In the genomic region with DNA sequence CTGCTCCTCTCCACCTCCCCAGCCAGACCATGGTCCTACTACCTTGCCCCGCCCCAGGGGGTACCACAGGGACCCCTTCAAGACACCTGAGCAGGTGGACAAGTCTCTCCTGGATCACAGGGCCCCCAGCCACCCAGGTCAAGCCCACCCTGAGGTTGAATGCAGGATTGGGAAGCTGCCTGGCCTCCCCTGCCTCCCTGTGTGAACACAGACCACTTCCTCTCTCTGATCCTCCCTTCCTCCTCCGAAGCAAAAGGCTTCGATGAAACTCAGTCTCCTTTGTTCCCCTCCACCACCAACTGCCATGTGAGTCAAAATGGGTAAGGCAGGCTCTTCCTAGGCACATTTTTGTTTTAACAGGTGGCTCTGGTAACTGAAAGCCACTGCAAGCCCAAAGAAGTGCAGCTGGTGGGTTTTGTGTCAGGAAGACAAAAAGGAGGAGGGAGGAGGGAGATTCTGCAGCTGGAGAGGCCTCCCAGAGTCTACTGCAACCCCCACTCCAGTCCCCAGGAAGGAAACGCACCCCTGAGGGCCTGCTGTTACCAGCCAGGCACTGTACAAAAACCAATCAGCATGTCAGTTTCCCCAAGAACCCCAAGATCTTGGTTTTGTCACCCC, we compare ENCODE assay signal across 8 cellular contexts. TPM values are rescaled to one million over a fixed set of nuclear protein-coding genes. Genes with fewer than 3 reads are reported as not detected.
DNase-seq lines count a peak whose midpoint lies in the region; ATAC-seq and TF ChIP-seq lines count a peak whose summit lies in the region.

No MANE protein-coding gene starts in this region.

- peak overlapping the region; percentile 77 for H3K4me3 Mint-ChIP-seq in activated naive CD4-positive, alpha-beta T cell treated with anti-CD3 and anti-CD28 coated beads, Interleukin-2, amount 50 U/mL, for 24 hours
- H3K4me3 Mint-ChIP-seq in progenitor cell of endocrine pancreas (ENCODE audit: low read depth): no peak overlapping the region

- no peaks in the 10 kb centered on the region for H3K9me3 Mint-ChIP-seq in activated naive CD4-positive, alpha-beta T cell treated with anti-CD3 and anti-CD28 coated beads, Interleukin-2, amount 50 U/mL, for 24 hours
- no peaks in the 10 kb centered on the region for H3K9me3 Mint-ChIP-seq in progenitor cell of endocrine pancreas (ENCODE audit: low read depth)

- H3K27me3 Mint-ChIP-seq in activated naive CD4-positive, alpha-beta T cell treated with anti-CD3 and anti-CD28 coated beads, Interleukin-2, amount 50 U/mL, for 24 hours: no peaks in the 10 kb centered on the region
- peaks cover 3% of the 10 kb centered on the region for H3K27me3 Mint-ChIP-seq in progenitor cell of endocrine pancreas

- DNase-seq in AML-193 (lab: John Stamatoyannopoulos, UW): peak; percentile 82 to 91
- peak; percentile 93 for DNase-seq in NAMALWA (ENCODE audit: low spot score)
- DNase-seq in progenitor cell of endocrine pancreas (ENCODE audit: low spot score, unreplicated experiment): no peak
- DNase-seq in cerebellar cortex (ENCODE audit: low spot score): no peak

- H3K36me3 Mint-ChIP-seq in activated naive CD4-positive, alpha-beta T cell treated with anti-CD3 and anti-CD28 coated beads, Interleukin-2, amount 50 U/mL, for 24 hours: no peaks in the 10 kb centered on the region
- no peaks in the 10 kb centered on the region for H3K36me3 Mint-ChIP-seq in progenitor cell of endocrine pancreas (ENCODE audit: insufficient read depth)

- H3K4me1 Mint-ChIP-seq in activated naive CD4-positive, alpha-beta T cell treated with anti-CD3 and anti-CD28 coated beads, Interleukin-2, amount 50 U/mL, for 24 hours: peaks cover 96% of the 10 kb centered on the region
- H3K4me1 Mint-ChIP-seq in progenitor cell of endocrine pancreas (ENCODE audit: low read depth): peaks cover 23% of the 10 kb centered on the region

- ATAC-seq in GM18868 (IDR thresholded peaks at IDR 0.05; ENCODE audit: unreplicated experiment) (peak; percentile 29), GM18870 (IDR thresholded peaks at IDR 0.05; ENCODE audit: unreplicated experiment) (no peak), HG03280 (IDR thresholded peaks at IDR 0.05; ENCODE audit: unreplicated experiment) (no peak)

- peak overlapping the region; percentile 95 for H3K27ac Mint-ChIP-seq in activated naive CD4-positive, alpha-beta T cell treated with anti-CD3 and anti-CD28 coated beads, Interleukin-2, amount 50 U/mL, for 24 hours
- peak overlapping the region; percentile 62 for H3K27ac Mint-ChIP-seq in progenitor cell of endocrine pancreas

- no peak for TF ChIP-seq CTCF in progenitor cell of endocrine pancreas (IDR thresholded peaks at IDR 0.05; ENCODE audit: unreplicated experiment)

RNA-seq across cellular contexts. Expression of a gene that starts 5.4 kb away (rescaled TPM):
- total RNA-seq in progenitor cell of endocrine pancreas: 10.7 and 11.4 TPM in 2 replicates

Comparison
In these comparisons a context has a peak if more than half of its experiments do, and no peak if none do; other contexts are left out.
1. DNase-seq: peak in AML-193 (2 of 2) and NAMALWA (single experiment); none in progenitor cell of endocrine pancreas (single experiment) and cerebellar cortex (single experiment).